Comparison of ENCODE assay signal across 14 cellular contexts in the genomic region with DNA sequence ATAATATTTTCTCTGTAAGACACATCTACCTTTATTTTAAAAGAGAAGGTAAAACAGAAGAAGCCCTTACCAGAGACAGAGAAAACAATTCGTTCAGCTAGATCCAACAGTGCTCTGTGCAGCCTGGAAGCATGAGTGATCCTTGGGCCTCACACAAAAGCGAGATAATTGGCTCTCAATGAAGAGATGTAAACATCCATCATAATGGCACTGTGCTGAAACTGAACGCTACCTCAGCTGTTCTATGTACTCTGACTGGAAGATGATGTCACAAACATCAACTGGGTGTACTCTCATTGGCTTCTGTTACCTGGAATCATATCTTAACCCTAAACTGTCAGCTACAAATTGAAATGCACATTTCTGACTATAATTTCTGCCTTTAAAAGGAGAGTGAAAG. TPM values are rescaled to one million over a fixed set of nuclear protein-coding genes. Genes with fewer than 3 reads are reported as not detected.
DNase-seq lines count a peak whose midpoint lies in the region; ATAC-seq and TF ChIP-seq lines count a peak whose summit lies in the region.
"Had no signal": no experiment of that assay in that cellular context is flagged by ENCODE, and none has a peak within 500 bp of the region (broad histone marks: within the 10 kb centered on the region; RNA-seq: fewer than 3 reads in every experiment).

A gene (minus strand): TSS at position 223 of the 400 bp plus-strand sequence.

- H3K4me3 Mint-ChIP-seq in activated naive CD4-positive, alpha-beta T cell treated with anti-CD3 and anti-CD28 coated beads for 36 hours = no peak within 1 kb of the TSS
- H3K4me3 Mint-ChIP-seq: CD4-positive, alpha-beta memory T cell; stimulated activated naive CD8-positive, alpha-beta T cell treated with anti-CD3 and anti-CD28 coated beads, Interleukin-15, Interleukin-2, amounts not matched to agents 100 ng/mL and 50 ng/mL, for 24 hours had no signal

- intact Hi-C loops in activated naive CD4-positive, alpha-beta T cell treated with anti-CD3 and anti-CD28 coated beads for 36 hours (cut with micrococcal nuclease) = no loop called here

- CTCF ChIA-PET in activated naive CD4-positive, alpha-beta T cell treated with anti-CD3 and anti-CD28 coated beads for 36 hours (lab: Charles Lee) = no interaction called here

- TF ChIP-seq CTCF in epithelial cell of esophagus (IDR thresholded peaks at IDR 0.05; ENCODE audit: insufficient read depth, low read depth, low read length, missing control alignments) = no peak

- no peaks in the 10 kb centered on the region for H3K4me1 Mint-ChIP-seq in activated naive CD4-positive, alpha-beta T cell treated with anti-CD3 and anti-CD28 coated beads for 36 hours (ENCODE audit: low read depth)
- H3K4me1 Mint-ChIP-seq: CD4-positive, alpha-beta memory T cell had no signal

- ATAC-seq in HG03342 (IDR thresholded peaks at IDR 0.05; ENCODE audit: unreplicated experiment) = no peak
- ATAC-seq: psoas muscle had no signal

- H3K36me3 Mint-ChIP-seq in activated naive CD4-positive, alpha-beta T cell treated with anti-CD3 and anti-CD28 coated beads for 36 hours (ENCODE audit: low read depth) = no peaks in the 10 kb centered on the region
- H3K36me3 Mint-ChIP-seq: CD4-positive, alpha-beta memory T cell had no signal

- H3K9me3 Mint-ChIP-seq in activated naive CD4-positive, alpha-beta T cell treated with anti-CD3 and anti-CD28 coated beads for 36 hours = no peaks in the 10 kb centered on the region

- DNase-seq in NCI-H1092 (lab: John Stamatoyannopoulos, UW) (peak; percentile 85), NCI-H2227 treated with DMSO at 0.1 percent for 48 hours (lab: John Stamatoyannopoulos, UW) (peak; percentile 94), epithelial cell of esophagus (ENCODE audit: low read depth) (peak; percentile 8), occipital lobe (lab: John Stamatoyannopoulos, UW) (no peak), NCI-H1694 (lab: John Stamatoyannopoulos, UW) (no peak), iPS-NIHi11 (ENCODE audit: low spot score) (no peak)
- no peak for DNase-seq in activated naive CD4-positive, alpha-beta T cell treated with anti-CD3 and anti-CD28 coated beads for 36 hours
- DNase-seq: activated T-cell treated with anti-CD3 and anti-CD28 coated beads, Interleukin-2, amount 50 U/mL, for 1 hour; anterior cingulate cortex; CD4-positive, alpha-beta memory T cell; effector memory CD4-positive, alpha-beta T cell; psoas muscle had no signal

- no peak within 1 kb of the TSS for H3K4me3 ChIP-seq in epithelial cell of esophagus (ENCODE audit: low read length)
- H3K4me3 ChIP-seq: psoas muscle had no signal

- no peak within 1 kb of the TSS for H3K27ac Mint-ChIP-seq in activated naive CD4-positive, alpha-beta T cell treated with anti-CD3 and anti-CD28 coated beads for 36 hours
- H3K27ac Mint-ChIP-seq: CD4-positive, alpha-beta memory T cell; stimulated activated naive CD8-positive, alpha-beta T cell treated with anti-CD3 and anti-CD28 coated beads, Interleukin-15, Interleukin-2, amounts not matched to agents 100 ng/mL and 50 ng/mL, for 24 hours had no signal

- no peaks in the 10 kb centered on the region for H3K27me3 Mint-ChIP-seq in activated naive CD4-positive, alpha-beta T cell treated with anti-CD3 and anti-CD28 coated beads for 36 hours (ENCODE audit: low read depth)
- H3K27me3 Mint-ChIP-seq: CD4-positive, alpha-beta memory T cell; stimulated activated naive CD8-positive, alpha-beta T cell treated with anti-CD3 and anti-CD28 coated beads, Interleukin-15, Interleukin-2, amounts not matched to agents 100 ng/mL and 50 ng/mL, for 24 hours had no signal

RNA-seq across cellular contexts. Expression of the gene that starts here (rescaled TPM):
- 56.9 TPM for total RNA-seq in occipital lobe
- total RNA-seq in activated naive CD4-positive, alpha-beta T cell treated with anti-CD3 and anti-CD28 coated beads for 36 hours = not detected
- total RNA-seq: CD4-positive, alpha-beta memory T cell had no signal

Comparison
In these comparisons a context has a peak if more than half of its experiments do, and no peak if none do; other contexts are left out.
1. RNA of the gene that starts here (total RNA-seq): 56.9 TPM in occipital lobe (single experiment); not detected in activated naive CD4-positive, alpha-beta T cell treated with anti-CD3 and anti-CD28 coated beads for 36 hours; every median in the first group is over 10 times any median in the second.
2. DNase-seq: peak in NCI-H1092 (single experiment), NCI-H2227 treated with DMSO at 0.1 percent for 48 hours (single experiment) and epithelial cell of esophagus (single experiment); none in occipital lobe (single experiment), NCI-H1694 (single experiment), iPS-NIHi11 (single experiment) and activated naive CD4-positive, alpha-beta T cell treated with anti-CD3 and anti-CD28 coated beads for 36 hours (single experiment).